14 cellular contexts compared by ENCODE assay signal in genomic region chr2:157262248-157262647, GRCh38. TPM values are rescaled to one million over a fixed set of nuclear protein-coding genes. Genes with fewer than 3 reads are reported as not detected.
DNase-seq lines count a peak whose midpoint lies in the region; ATAC-seq and TF ChIP-seq lines count a peak whose summit lies in the region.
"Had no signal": no experiment of that assay in that cellular context is flagged by ENCODE, and none has a peak within 500 bp of the region (broad histone marks: within the 10 kb centered on the region; RNA-seq: fewer than 3 reads in every experiment).

No MANE protein-coding gene starts in this region.

- H3K27ac Mint-ChIP-seq in CD8-positive, alpha-beta T cell = no peak overlapping the region
- H3K27ac Mint-ChIP-seq: T-helper 2 cell treated with Interferon-gamma antibody and Interleukin-4, amounts not matched to agents 5 μg/mL and 100 μg/mL, for 36 hours had no signal

- no peak overlapping the region for H3K4me3 Mint-ChIP-seq in CD8-positive, alpha-beta T cell
- H3K4me3 Mint-ChIP-seq: T-helper 2 cell treated with Interferon-gamma antibody and Interleukin-4, amounts not matched to agents 5 μg/mL and 100 μg/mL, for 36 hours had no signal

- peaks cover 3% of the 10 kb centered on the region for H3K27me3 Mint-ChIP-seq in CD8-positive, alpha-beta T cell (ENCODE audit: low read depth)

- intact Hi-C loops in left lung (cut with DNase I) = no loop called here
- intact Hi-C loops in CD8-positive, alpha-beta T cell (cut with DNase I, micrococcal nuclease) = no loop called here

- POLR2A ChIA-PET in CD8-positive, alpha-beta T cell (lab: Charles Lee) = interaction anchor here (0.7 kb wide), 1 partner anchor 12 kb away, joined by 3 read pairs; no protein-coding TSS in a partner anchor

- no peaks in the 10 kb centered on the region for H3K36me3 ChIP-seq in left lung
- H3K36me3 ChIP-seq in CD8-positive, alpha-beta T cell (ENCODE audit: insufficient read depth, low read length) = no peaks in the 10 kb centered on the region
- H3K36me3 ChIP-seq: SJCRH30 had no signal

- no peaks in the 10 kb centered on the region for H3K27me3 ChIP-seq in left lung
- no peaks in the 10 kb centered on the region for H3K27me3 ChIP-seq in CD8-positive, alpha-beta T cell (ENCODE audit: insufficient read depth, low read length)
- H3K27me3 ChIP-seq: SJCRH30 had no signal

- no peak overlapping the region for H3K4me3 ChIP-seq in left lung
- no peak overlapping the region for H3K4me3 ChIP-seq in CD8-positive, alpha-beta T cell (ENCODE audit: low read depth, low read length)
- H3K4me3 ChIP-seq: PC-9, SJCRH30 had no signal

- H3K27ac ChIP-seq in epithelial cell of prostate = peak overlapping the region; percentile 90
- no peak overlapping the region for H3K27ac ChIP-seq in left lung
- H3K27ac ChIP-seq in CD8-positive, alpha-beta T cell (ENCODE audit: low read depth, low read length) = no peak overlapping the region
- H3K27ac ChIP-seq: PC-9, SJCRH30 had no signal

- H3K9me3 Mint-ChIP-seq in CD8-positive, alpha-beta T cell = no peaks in the 10 kb centered on the region
- H3K9me3 Mint-ChIP-seq: T-helper 2 cell treated with Interferon-gamma antibody and Interleukin-4, amounts not matched to agents 5 μg/mL and 100 μg/mL, for 36 hours had no signal

- no peaks in the 10 kb centered on the region for H3K9me3 ChIP-seq in left lung
- no peaks in the 10 kb centered on the region for H3K9me3 ChIP-seq in CD8-positive, alpha-beta T cell (ENCODE audit: low read length)
- H3K9me3 ChIP-seq: SJCRH30 had no signal

- CTCF ChIA-PET in CD8-positive, alpha-beta T cell (lab: Charles Lee) = no interaction called here

- no peaks in the 10 kb centered on the region for H3K36me3 Mint-ChIP-seq in CD8-positive, alpha-beta T cell

- H3K4me1 Mint-ChIP-seq in CD8-positive, alpha-beta T cell (ENCODE audit: low read depth) = peaks cover 6% of the 10 kb centered on the region

- no peak for TF ChIP-seq CTCF in left lung (IDR thresholded peaks at IDR 0.05)
- TF ChIP-seq CTCF in CD8-positive, alpha-beta T cell (IDR thresholded peaks at IDR 0.05) = no peak

- H3K4me1 ChIP-seq in left lung = no peaks in the 10 kb centered on the region
- H3K4me1 ChIP-seq in CD8-positive, alpha-beta T cell (ENCODE audit: insufficient read depth, low read length) = no peaks in the 10 kb centered on the region

- peak; percentile 37 for ATAC-seq in GM18867 (IDR thresholded peaks at IDR 0.05; ENCODE audit: unreplicated experiment)
- ATAC-seq in HG03571 (IDR thresholded peaks at IDR 0.05; ENCODE audit: unreplicated experiment) = peak; percentile 57
- no peak for ATAC-seq in left lung
- no peak for ATAC-seq in GM18511 (IDR thresholded peaks at IDR 0.05; ENCODE audit: unreplicated experiment)
- no peak for ATAC-seq in GM19455 (IDR thresholded peaks at IDR 0.05; ENCODE audit: unreplicated experiment)
- no peak for ATAC-seq in CD8-positive, alpha-beta T cell

- DNase-seq in epithelial cell of prostate (ENCODE audit: low read depth, low spot score) (no peak), left lung (no peak)
- no peak for DNase-seq in CD8-positive, alpha-beta T cell
- DNase-seq: GOT3, Kasumi-1, NCI-H187 treated with DMSO at 0.1 percent for 48 hours, NCI-H69, PC-9, SJCRH30 had no signal

RNA-seq across cellular contexts. Expression of gene GALNT5, which starts 4.7 kb away (rescaled TPM):
- 10 to 100 TPM; 23.0 to 59.4 TPM for total RNA-seq in left lung
- total RNA-seq in CD8-positive, alpha-beta T cell = not detected

Comparison
In these comparisons a context has a peak if more than half of its experiments do, and no peak if none do; other contexts are left out.
1. ATAC-seq: peak in GM18867 (single experiment) and HG03571 (single experiment); none in left lung (single experiment), GM18511 (single experiment), GM19455 (single experiment) and CD8-positive, alpha-beta T cell (single experiment).
2. RNA of gene GALNT5, which starts 4.7 kb away (total RNA-seq): 23.0 to 59.4 TPM in left lung; not detected in CD8-positive, alpha-beta T cell; every median in the first group is over 10 times any median in the second.